In the genomic region with DNA sequence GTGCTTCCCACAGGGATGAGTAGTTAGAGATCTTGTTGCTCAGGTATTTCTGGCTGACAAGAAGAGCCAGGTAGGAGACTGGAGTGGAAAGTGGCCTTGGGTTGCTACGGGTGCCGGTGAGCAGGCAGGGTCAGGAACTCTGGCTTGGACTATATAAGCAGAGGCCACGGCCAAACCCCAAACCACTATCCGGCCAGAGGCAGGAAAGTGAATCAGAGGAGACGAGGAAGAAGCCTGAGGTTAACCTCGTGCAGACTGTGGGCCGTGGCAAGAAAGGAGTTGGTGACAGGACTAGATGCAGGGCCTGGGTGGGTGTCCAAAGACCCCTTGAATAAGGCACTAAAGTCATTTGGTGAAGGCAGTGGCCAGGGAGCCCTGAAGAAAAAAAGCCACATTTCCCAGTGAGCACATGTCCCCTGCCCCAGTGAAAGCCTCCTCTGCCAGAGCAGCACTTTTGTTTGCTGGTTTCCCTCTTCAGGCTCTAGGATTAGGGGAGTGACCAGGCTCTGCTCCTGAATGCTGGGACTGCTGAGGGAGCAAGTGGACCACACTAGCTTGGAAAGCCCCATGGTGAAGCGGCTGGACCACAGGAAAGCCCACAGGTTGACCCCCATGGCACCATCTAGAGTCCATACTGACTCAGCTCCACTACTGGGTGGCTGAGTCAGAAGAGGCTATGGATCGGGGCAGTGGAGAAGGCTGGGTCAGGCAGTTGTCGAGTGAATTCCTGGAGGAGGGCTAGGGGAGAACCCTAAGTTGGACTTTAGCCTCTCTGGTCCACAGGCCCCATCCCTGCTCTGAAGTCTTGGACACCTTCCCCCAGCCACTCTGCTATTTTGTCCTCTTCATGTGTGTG, we compare ENCODE assay signal across 10 cellular contexts. TPM values are rescaled to one million over a fixed set of nuclear protein-coding genes. Genes with fewer than 3 reads are reported as not detected.
DNase-seq lines count a peak whose midpoint lies in the region; ATAC-seq and TF ChIP-seq lines count a peak whose summit lies in the region.
"Had no signal": no experiment of that assay in that cellular context is flagged by ENCODE, and none has a peak within 500 bp of the region (broad histone marks: within the 10 kb centered on the region; RNA-seq: fewer than 3 reads in every experiment).

No MANE protein-coding gene starts in this region.

- DNase-seq in left ventricle myocardium inferior = no peak
- DNase-seq in left ventricle myocardium superior = no peak
- DNase-seq in activated naive CD8-positive, alpha-beta T cell treated with anti-CD3 and anti-CD28 coated beads, Interleukin-2, amount 50 U/mL, for 24 hours = peak; percentile 27
- DNase-seq in left lung = no peak
- DNase-seq in NCI-H446 treated with DMSO at 0.1 percent for 48 hours (lab: John Stamatoyannopoulos, UW) = no peak
- no peak for DNase-seq in erythroblast (lab: John Stamatoyannopoulos, UW)
- no peak for DNase-seq in HUDEP-2 (lab: John Stamatoyannopoulos, UW; ENCODE audit: unreplicated experiment in 76 of 76)
- DNase-seq: CD8-positive, alpha-beta memory T cell had no signal

- ATAC-seq in left ventricle myocardium superior = no peak
- ATAC-seq in activated naive CD8-positive, alpha-beta T cell treated with anti-CD3 and anti-CD28 coated beads, Interleukin-2, amount 50 U/mL, for 24 hours = peak; percentile 45
- peak; percentile 46 for ATAC-seq in left lung
- ATAC-seq in HG03432 (IDR thresholded peaks at IDR 0.05; ENCODE audit: unreplicated experiment) = no peak

- H3K27ac ChIP-seq in left ventricle myocardium inferior (replicated peaks) (peak overlapping the region; percentile 16), left lung (no peak overlapping the region)

- H3K36me3 ChIP-seq in left ventricle myocardium inferior (peaks cover 13% of the 10 kb centered on the region), left lung (peaks cover 0 to 16% of the 10 kb centered on the region in 2 donors)

- peaks cover 2% of the 10 kb centered on the region for H3K36me3 Mint-ChIP-seq in activated naive CD8-positive, alpha-beta T cell treated with anti-CD3 and anti-CD28 coated beads, Interleukin-2, amount 50 U/mL, for 24 hours (ENCODE audit: low read depth)

- H3K27me3 Mint-ChIP-seq in activated naive CD8-positive, alpha-beta T cell treated with anti-CD3 and anti-CD28 coated beads, Interleukin-2, amount 50 U/mL, for 24 hours = peaks cover 2% of the 10 kb centered on the region
- H3K27me3 Mint-ChIP-seq: progenitor cell of endocrine pancreas had no signal

- H3K27ac Mint-ChIP-seq in activated naive CD8-positive, alpha-beta T cell treated with anti-CD3 and anti-CD28 coated beads, Interleukin-2, amount 50 U/mL, for 24 hours = peak overlapping the region; percentile 26
- H3K27ac Mint-ChIP-seq: progenitor cell of endocrine pancreas had no signal

- H3K9me3 ChIP-seq in left ventricle myocardium inferior (replicated peaks) (peaks cover 23% of the 10 kb centered on the region), left lung (peaks cover 0 to 23% of the 10 kb centered on the region in 2 donors)

- no peaks in the 10 kb centered on the region for H3K27me3 ChIP-seq in left ventricle myocardium inferior (ENCODE audit: low read depth)
- H3K27me3 ChIP-seq in left lung = no peaks in the 10 kb centered on the region

- intact Hi-C loops in left ventricle myocardium inferior (cut with micrococcal nuclease) (no loop called here), left ventricle myocardium superior (cut with micrococcal nuclease) (no loop called here), left lung (cut with DNase I) (no loop called here)

- peaks cover 16% of the 10 kb centered on the region for H3K9me3 Mint-ChIP-seq in activated naive CD8-positive, alpha-beta T cell treated with anti-CD3 and anti-CD28 coated beads, Interleukin-2, amount 50 U/mL, for 24 hours

- no peak overlapping the region for H3K4me3 ChIP-seq in left ventricle myocardium inferior
- H3K4me3 ChIP-seq in left lung = no peak overlapping the region

- no peak for TF ChIP-seq POLR2A in erythroblast (IDR thresholded peaks at IDR 0.05; ENCODE audit: low read length)

- H3K4me1 ChIP-seq in left ventricle myocardium inferior = peaks cover 43% of the 10 kb centered on the region
- H3K4me1 ChIP-seq in left lung = peaks cover 12 to 32% of the 10 kb centered on the region in 2 donors

- TF ChIP-seq CTCF in left ventricle myocardium inferior (IDR thresholded peaks at IDR 0.05; ENCODE audit: borderline replicate concordance) (no peak), left lung (IDR thresholded peaks at IDR 0.05) (no peak)

- peaks cover 4% of the 10 kb centered on the region for H3K4me1 Mint-ChIP-seq in activated naive CD8-positive, alpha-beta T cell treated with anti-CD3 and anti-CD28 coated beads, Interleukin-2, amount 50 U/mL, for 24 hours

- H3K4me3 Mint-ChIP-seq in activated naive CD8-positive, alpha-beta T cell treated with anti-CD3 and anti-CD28 coated beads, Interleukin-2, amount 50 U/mL, for 24 hours = no peak overlapping the region

RNA-seq across cellular contexts. Expression of a gene that starts 23.4 kb away (rescaled TPM):
- total RNA-seq in left ventricle myocardium inferior (13.9 TPM), left ventricle myocardium superior (14.9 TPM), left lung (10 to 100 TPM; 45.7 to 68.0 TPM)

RNA-seq across cellular contexts. Expression of a gene that starts 50.5 kb away (rescaled TPM):
- 45.2 TPM for total RNA-seq in left ventricle myocardium inferior
- total RNA-seq in left ventricle myocardium superior = 43.8 TPM
- total RNA-seq in left lung = 100 to 1,000 TPM in 1 of 2 donors, 10 to 100 TPM in 1; 79.3 to 116 TPM

Comparison
In these comparisons a context has a peak if more than half of its experiments do, and no peak if none do; other contexts are left out.
1. ATAC-seq: peak in activated naive CD8-positive, alpha-beta T cell treated with anti-CD3 and anti-CD28 coated beads, Interleukin-2, amount 50 U/mL, for 24 hours (single experiment) and left lung (single experiment); none in left ventricle myocardium superior (single experiment) and HG03432 (single experiment).